8 cellular contexts compared by ENCODE assay signal in genomic region chr10:12195281-12195602, GRCh38. TPM values are rescaled to one million over a fixed set of nuclear protein-coding genes. Genes with fewer than 3 reads are reported as not detected.
DNase-seq lines count a peak whose midpoint lies in the region; ATAC-seq and TF ChIP-seq lines count a peak whose summit lies in the region.

No MANE protein-coding gene starts in this region.

- H3K36me3 ChIP-seq in brain microvascular endothelial cell (replicated peaks): peaks cover 6% of the 10 kb centered on the region

- peak overlapping the region; percentile 99 for H3K4me3 ChIP-seq in brain microvascular endothelial cell (ENCODE audit: low read depth, low read length)

- peak overlapping the region; percentile 95 for H3K27ac ChIP-seq in brain microvascular endothelial cell

- peaks cover 53% of the 10 kb centered on the region for H3K4me1 Mint-ChIP-seq in activated T-cell treated with anti-CD3 and anti-CD28 coated beads, Interleukin-2, amount 50 U/mL, for 24 hours (ENCODE audit: low read depth)
- peaks cover 25% of the 10 kb centered on the region for H3K4me1 Mint-ChIP-seq in mesothelial cell of epicardium

- DNase-seq in activated T-cell treated with anti-CD3 and anti-CD28 coated beads, Interleukin-2, amount 50 U/mL, for 24 hours: no peak
- DNase-seq in activated T-cell treated with anti-CD3 and anti-CD28 coated beads, Interleukin-2, amount 50 U/mL, for 1 hour: no peak
- no peak for DNase-seq in brain microvascular endothelial cell
- DNase-seq in mesothelial cell of epicardium (ENCODE audit: low spot score in 2 of 2, unreplicated experiment in 2 of 2): no peak
- DNase-seq in NCI-H748 (lab: John Stamatoyannopoulos, UW; ENCODE audit: unreplicated experiment): no peak
- no peak for DNase-seq in SIG-M5 treated with dmso at 0.1 percent for 504 hours (lab: John Stamatoyannopoulos, UW; ENCODE audit: unreplicated experiment)
- no peak for DNase-seq in retina

- no peaks in the 10 kb centered on the region for H3K9me3 Mint-ChIP-seq in activated T-cell treated with anti-CD3 and anti-CD28 coated beads, Interleukin-2, amount 50 U/mL, for 24 hours
- no peaks in the 10 kb centered on the region for H3K9me3 Mint-ChIP-seq in mesothelial cell of epicardium

- in situ Hi-C loops in brain microvascular endothelial cell (cut with HindIII; ENCODE audit: low pct_ligation_motif_present, low sequenced_read_pairs): no loop called here

- H3K27me3 Mint-ChIP-seq in activated T-cell treated with anti-CD3 and anti-CD28 coated beads, Interleukin-2, amount 50 U/mL, for 24 hours: no peaks in the 10 kb centered on the region
- H3K27me3 Mint-ChIP-seq in mesothelial cell of epicardium (ENCODE audit: low read depth): no peaks in the 10 kb centered on the region

- TF ChIP-seq CTCF in brain microvascular endothelial cell (IDR thresholded peaks at IDR 0.05; ENCODE audit: low read depth, low read length, missing control alignments): no peak
- TF ChIP-seq CTCF in mesothelial cell of epicardium (IDR thresholded peaks at IDR 0.05; ENCODE audit: unreplicated experiment): no peak

- peaks cover 74% of the 10 kb centered on the region for H3K36me3 Mint-ChIP-seq in activated T-cell treated with anti-CD3 and anti-CD28 coated beads, Interleukin-2, amount 50 U/mL, for 24 hours (ENCODE audit: low read depth)
- H3K36me3 Mint-ChIP-seq in mesothelial cell of epicardium: peaks cover 6% of the 10 kb centered on the region

- H3K4me3 Mint-ChIP-seq in activated T-cell treated with anti-CD3 and anti-CD28 coated beads, Interleukin-2, amount 50 U/mL, for 24 hours: peak overlapping the region; percentile 88
- H3K4me3 Mint-ChIP-seq in mesothelial cell of epicardium: peak overlapping the region; percentile 86

- H3K27ac Mint-ChIP-seq in activated T-cell treated with anti-CD3 and anti-CD28 coated beads, Interleukin-2, amount 50 U/mL, for 24 hours: peak overlapping the region; percentile 97
- peak overlapping the region; percentile 95 for H3K27ac Mint-ChIP-seq in mesothelial cell of epicardium

- peak; percentile 7 for ATAC-seq in HG03442 (IDR thresholded peaks at IDR 0.05; ENCODE audit: unreplicated experiment)

- H3K27me3 ChIP-seq in brain microvascular endothelial cell (replicated peaks): no peaks in the 10 kb centered on the region

RNA-seq across cellular contexts. Expression of gene NUDT5, which starts 0.4 kb away (rescaled TPM):
- 51.0 to 58.6 TPM (median 54.1 TPM) in 3 replicates for total RNA-seq in mesothelial cell of epicardium

RNA-seq across cellular contexts. Expression of gene CDC123, which starts 0.7 kb away (rescaled TPM):
- total RNA-seq in mesothelial cell of epicardium: 60.2 to 65.7 TPM (median 60.8 TPM) in 3 replicates
